In the genomic region with DNA sequence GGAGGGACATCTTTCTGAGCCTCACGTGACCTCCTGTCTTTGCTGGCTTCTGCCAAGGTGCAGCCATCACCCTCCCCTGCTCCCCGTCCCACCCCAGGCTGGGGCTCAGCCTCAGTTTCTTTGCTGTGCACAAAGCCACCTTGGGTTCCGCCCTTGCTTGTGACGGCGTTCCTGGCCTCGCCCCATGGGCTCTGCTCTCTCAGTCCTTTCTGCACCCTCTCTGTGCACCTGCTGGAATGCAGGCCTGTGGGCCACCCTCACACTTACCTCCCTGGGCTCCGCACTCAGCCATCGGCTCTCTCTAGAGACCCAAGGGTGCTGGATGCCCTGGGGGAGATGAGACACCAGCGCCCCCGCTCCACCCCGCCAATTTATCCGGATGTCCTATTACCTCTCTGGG, we compare ENCODE assay signal across 23 cellular contexts. TPM values are rescaled to one million over a fixed set of nuclear protein-coding genes. Genes with fewer than 3 reads are reported as not detected.
DNase-seq lines count a peak whose midpoint lies in the region; ATAC-seq, FAIRE-seq and TF ChIP-seq lines count a peak whose summit lies in the region.
"Had no signal": no experiment of that assay in that cellular context is flagged by ENCODE, and none has a peak within 500 bp of the region (broad histone marks: within the 10 kb centered on the region; RNA-seq: fewer than 3 reads in every experiment).

No MANE protein-coding gene starts in this region.

- intact Hi-C loops in GM12878 (cut with micrococcal nuclease; ENCODE audit: unreplicated experiment) (no loop called here), sciatic nerve (cut with DNase I) (no loop called here)

- H3K36me3 ChIP-seq in GM12878 (ENCODE audit: control insufficient read depth in 2 of 2, insufficient read depth in 2 of 2, low read length in 1 of 2), result no peaks in the 10 kb centered on the region
- H3K36me3 ChIP-seq: HAP-1 had no signal

- POLR2A ChIA-PET in GM12878 (lab: Charles Lee), result no interaction called here

- no TSS peak for BruUV-seq in GM12878 (replicated peaks; lab: Mats Ljungman, UMichigan)

- H3K9ac ChIP-seq in GM12878 (ENCODE audit: control insufficient read depth, insufficient read depth, low read length), result no peak overlapping the region

- ATAC-seq in GM12878, result no peak
- peak; percentile 17 for ATAC-seq in sciatic nerve
- ATAC-seq in left lobe of liver, result no peak

- TF ChIP-seq CTCF in GM12878 (IDR thresholded peaks at IDR 0.05 in 2 of 3, conservative IDR thresholded peaks at IDR 0.05 in 1 of 3; ENCODE audit: control insufficient read depth in 2 of 3, extremely low read depth in 1 of 3, insufficient read depth in 1 of 3, low read depth in 3 of 3, low read length in 3 of 3) (no peak), chondrocyte (IDR thresholded peaks at IDR 0.05) (no peak), nephron progenitor cell (IDR thresholded peaks at IDR 0.05) (no peak)

- no peak overlapping the region for H3K27ac Mint-ChIP-seq in chondrocyte (ENCODE audit: unreplicated experiment)
- H3K27ac Mint-ChIP-seq in nephron progenitor cell, result no peak overlapping the region
- H3K27ac Mint-ChIP-seq: HFFc6 had no signal

- H3K4me2 ChIP-seq in GM12878 (ENCODE audit: control insufficient read depth, insufficient read depth), result no peak overlapping the region

- no peaks in the 10 kb centered on the region for H3K36me3 Mint-ChIP-seq in chondrocyte (ENCODE audit: low read depth)
- no peaks in the 10 kb centered on the region for H3K36me3 Mint-ChIP-seq in nephron progenitor cell (ENCODE audit: low read depth)
- H3K36me3 Mint-ChIP-seq: CD4-positive, alpha-beta memory T cell had no signal

- RAD21 ChIA-PET in GM12878 (lab: Charles Lee; ENCODE audit: unreplicated experiment), result no interaction called here

- H3K27me3 Mint-ChIP-seq in chondrocyte (ENCODE audit: low read depth) (no peaks in the 10 kb centered on the region), nephron progenitor cell (ENCODE audit: low read depth, poor library complexity) (peaks cover 27% of the 10 kb centered on the region)

- H2AFZ ChIP-seq in GM12878 (ENCODE audit: control insufficient read depth, low read depth, low read length), result no peak overlapping the region

- TF ChIP-seq POLR2A in GM12878 (IDR thresholded peaks at IDR 0.05; ENCODE audit: low read depth, low read length), result no peak

- in situ Hi-C loops in GM12878 (cut with MboI), result no loop called here

- no peaks in the 10 kb centered on the region for H4K20me1 ChIP-seq in GM12878 (ENCODE audit: control insufficient read depth, insufficient read depth)

- H3K4me3 ChIP-seq in GM12878, result no peak overlapping the region
- H3K4me3 ChIP-seq: HAP-1 had no signal

- H3K9me3 Mint-ChIP-seq in chondrocyte (ENCODE audit: low read depth) (no peaks in the 10 kb centered on the region), nephron progenitor cell (no peaks in the 10 kb centered on the region)
- H3K9me3 Mint-ChIP-seq: HFFc6 had no signal

- no peak for FAIRE-seq in GM12878 (lab: Jason Lieb, UNC)
- FAIRE-seq: GM12892, H54 had no signal

- H3K4me1 Mint-ChIP-seq in chondrocyte (ENCODE audit: low read depth), result peaks cover 11% of the 10 kb centered on the region
- peaks cover 5% of the 10 kb centered on the region for H3K4me1 Mint-ChIP-seq in nephron progenitor cell
- H3K4me1 Mint-ChIP-seq: CD4-positive, alpha-beta memory T cell had no signal

- peaks cover 0 to 3% of the 10 kb centered on the region in 2 experiments; a peak in 1 of 4 replicates for H3K27me3 ChIP-seq in GM12878 (replicated peaks in 1 of 2; ENCODE audit: control insufficient read depth in 2 of 2, insufficient read depth in 2 of 2, low read length in 1 of 2)

- H3K79me2 ChIP-seq in GM12878 (ENCODE audit: control insufficient read depth, insufficient read depth, low read length), result no peaks in the 10 kb centered on the region

- SMC1A ChIA-PET in GM12878 (lab: Charles Lee; ENCODE audit: uncharacterized antibody, unreplicated experiment), result interaction anchor here (0.8 kb wide), 1 partner anchor 9 kb away, joined by 3 read pairs; no protein-coding TSS in a partner anchor

- DNase-seq in GM12878 (ENCODE audit: low read depth, low spot score) (no peak), chondrocyte (ENCODE audit: low spot score) (peak; percentile 72), sciatic nerve (ENCODE audit: low spot score) (no peak), left lobe of liver (ENCODE audit: low spot score) (no peak), nephron progenitor cell (no peak)
- DNase-seq in stimulated activated naive CD4-positive, alpha-beta T cell (lab: John Stamatoyannopoulos, UW), result no peak
- DNase-seq: C1 segment of cervical spinal cord; Calu3; CD4-positive, alpha-beta memory T cell; COR-L47; DMS53; DMS79 treated with DMSO at 0.1 percent for 48 hours; GF-D8; GOT3; HFFc6 had no signal

- H3K4me1 ChIP-seq in GM12878 (ENCODE audit: control insufficient read depth, insufficient read depth, low read length), result no peaks in the 10 kb centered on the region

- no peak overlapping the region for H3K27ac ChIP-seq in GM12878 (ENCODE audit: control insufficient read depth, insufficient read depth)

- H3K9me3 ChIP-seq in GM12878 (replicated peaks; ENCODE audit: control insufficient read depth, insufficient read depth, low read length), result no peaks in the 10 kb centered on the region
- H3K9me3 ChIP-seq: HAP-1 had no signal

- H3K4me3 Mint-ChIP-seq in chondrocyte (ENCODE audit: unreplicated experiment), result no peak overlapping the region
- H3K4me3 Mint-ChIP-seq in nephron progenitor cell, result no peak overlapping the region
- H3K4me3 Mint-ChIP-seq: CD4-positive, alpha-beta memory T cell; HFFc6 had no signal

- TF ChIP-seq EP300 in GM12878 (IDR thresholded peaks at IDR 0.05; ENCODE audit: borderline replicate concordance in 1 of 2, control insufficient read depth in 1 of 2, low read depth in 2 of 2, low read length in 2 of 2), result no peak

- CTCF ChIA-PET in GM12878 (lab: Yijun Ruan, JAX), result interaction anchor here (0.5 kb wide), 1 partner anchor 1345 kb away, joined by 3 read pairs; no protein-coding TSS in a partner anchor

- TF ChIP-seq RAD21 in GM12878 (IDR thresholded peaks at IDR 0.05; ENCODE audit: insufficient read depth, low read depth, low read length), result no peak

- 63% methylated on average over 12 of the region's 12 CpGs for WGBS in GM12878 (ENCODE audit: insufficient coverage, insufficient replicate concordance, low lambda C conversion rate, missing lambda C conversion rate)

TF ChIP-seq in GM12878, 131 proteins besides CTCF, POLR2A, EP300 and RAD21 (continues in another document):
- TF ChIP-seq SPI1 (IDR thresholded peaks at IDR 0.05; ENCODE audit: borderline replicate concordance, insufficient read depth, low read depth, low read length) (no peak), USF1 (IDR thresholded peaks at IDR 0.05; ENCODE audit: borderline replicate concordance, extremely low read length, insufficient read depth, low read depth, low read length) (peak; percentile 8), SMC3 (IDR thresholded peaks at IDR 0.05; ENCODE audit: borderline replicate concordance, low read length) (no peak), NFIC (IDR thresholded peaks at IDR 0.05; ENCODE audit: low read depth, low read length) (no peak)

RNA-seq across cellular contexts. Expression of gene BANF2, which starts 28.3 kb away (rescaled TPM):
- not detected in 2 replicates for total RNA-seq in GM12878 (2013; cell fraction: nucleolus; rRNA removed)
- total RNA-seq in GM12878 (2014; rRNA removed) (not detected in 2 replicates), GM12878 (2014; rRNA removed; fragmentation: Illumina TruSeq; extraction: Trizol) (not detected in 2 replicates), GM12878 (2021) (not detected in 2 replicates), chondrocyte (not detected in 3 replicates), sciatic nerve (not detected), left lobe of liver (not detected)
- not detected for polyA plus RNA-seq in GM12878 (2011; ENCODE audit: low read depth)
- polyA plus RNA-seq in GM12878 (2011; rRNA removed) (not detected in 2 replicates), GM12878 (2014; fragmentation: Illumina TruSeq; extraction: Trizol) (not detected in 2 replicates), GM12878 (2014; fragmentation: Nextera tagmentation; extraction: Ambion mirVana) (not detected), GM12878 (2014; rRNA removed) (not detected in 2 replicates), GM12878 (2016; fragmentation: Nextera tagmentation; extraction: Ambion mirVana) (not detected)
- polyA plus RNA-seq in GM12878 (2011; cell fraction: cytosol; rRNA removed), result not detected in 2 replicates
- not detected in 2 replicates for polyA plus RNA-seq in GM12878 (2011; cell fraction: nucleus; rRNA removed)
- polyA plus RNA-seq in GM12878 (2012), result not detected in 2 replicates
- not detected in 2 replicates for polyA minus RNA-seq in GM12878 (2011; rRNA and poly(A)+ RNA removed)
- not detected in 2 replicates for polyA minus RNA-seq in GM12878 (2011; cell fraction: cytosol; rRNA and poly(A)+ RNA removed)
- polyA minus RNA-seq in GM12878 (2011; cell fraction: nucleus; rRNA and poly(A)+ RNA removed), result not detected in 2 replicates
- total RNA-seq: A172; A673; Calu3; CD4-positive, alpha-beta memory T cell; Daoy; G401; HFFc6 had no signal
- polyA plus RNA-seq: BJ; CD4-positive, alpha-beta memory T cell had no signal

RNA-seq across cellular contexts. Expression of gene RRBP1, which starts 46.0 kb away (rescaled TPM):
- 51.6 and 53.5 TPM in 2 replicates for total RNA-seq in GM12878 (2013; cell fraction: nucleolus; rRNA removed)
- 24.4 and 25.4 TPM in 2 replicates for total RNA-seq in GM12878 (2014; rRNA removed)
- 22.8 and 26.4 TPM in 2 replicates for total RNA-seq in GM12878 (2014; rRNA removed; fragmentation: Illumina TruSeq; extraction: Trizol)
- 50.0 and 57.4 TPM in 2 replicates for total RNA-seq in GM12878 (2021)
- 19.5 TPM for polyA plus RNA-seq in GM12878 (2011; ENCODE audit: low read depth)
- polyA plus RNA-seq in GM12878 (2011; rRNA removed), result 8.9 and 12.9 TPM in 2 replicates
- 12.1 and 13.5 TPM in 2 replicates for polyA plus RNA-seq in GM12878 (2011; cell fraction: cytosol; rRNA removed)
- 23.3 and 33.9 TPM in 2 replicates for polyA plus RNA-seq in GM12878 (2011; cell fraction: nucleus; rRNA removed)
- 34.7 and 39.7 TPM in 2 replicates for polyA plus RNA-seq in GM12878 (2012)
- 20.4 and 28.3 TPM in 2 replicates for polyA plus RNA-seq in GM12878 (2014; fragmentation: Illumina TruSeq; extraction: Trizol)
- polyA plus RNA-seq in GM12878 (2014; fragmentation: Nextera tagmentation; extraction: Ambion mirVana), result 1 to 10 TPM; 1.2 to 2.4 TPM
- 24.6 and 24.8 TPM in 2 replicates for polyA plus RNA-seq in GM12878 (2014; rRNA removed)
- 10 to 100 TPM; 20.0 to 24.5 TPM for polyA plus RNA-seq in GM12878 (2016; fragmentation: Nextera tagmentation; extraction: Ambion mirVana)
- 8.6 and 18.9 TPM in 2 replicates for polyA minus RNA-seq in GM12878 (2011; rRNA and poly(A)+ RNA removed)
- 12.0 and 13.6 TPM in 2 replicates for polyA minus RNA-seq in GM12878 (2011; cell fraction: cytosol; rRNA and poly(A)+ RNA removed)
- 11.1 and 22.3 TPM in 2 replicates for polyA minus RNA-seq in GM12878 (2011; cell fraction: nucleus; rRNA and poly(A)+ RNA removed)
- 459 to 621 TPM (median 460 TPM) in 3 replicates for total RNA-seq in chondrocyte
- total RNA-seq in sciatic nerve, result 163 TPM
- 191 TPM for total RNA-seq in left lobe of liver
